11 cellular contexts compared by ENCODE assay signal in the genomic region with DNA sequence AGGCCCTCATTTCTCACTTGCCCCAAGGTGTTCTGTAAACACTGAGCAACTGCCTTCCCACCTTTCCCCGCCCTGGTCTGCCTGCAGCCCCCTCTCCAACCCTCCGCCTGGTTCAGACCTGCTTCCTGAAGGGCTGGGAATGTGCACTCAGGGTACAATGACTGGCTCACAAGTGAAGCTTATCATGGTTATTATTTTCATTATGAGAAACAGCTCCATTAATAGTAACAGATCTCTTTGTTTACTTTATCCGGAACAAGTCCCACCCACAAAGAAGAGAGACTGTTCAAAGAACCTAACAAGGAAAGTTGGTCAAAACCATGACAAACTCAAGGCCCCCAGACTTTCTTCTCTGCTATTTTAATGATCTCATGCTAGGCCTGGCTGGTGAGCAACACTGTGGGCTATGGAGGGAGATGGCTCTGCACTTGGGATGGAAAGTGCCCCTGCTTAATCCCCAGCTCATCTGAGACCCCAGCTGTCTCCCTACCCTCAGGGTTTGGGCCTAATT. TPM values are rescaled to one million over a fixed set of nuclear protein-coding genes. Genes with fewer than 3 reads are reported as not detected.
DNase-seq lines count a peak whose midpoint lies in the region; FAIRE-seq and TF ChIP-seq lines count a peak whose summit lies in the region.
"Had no signal": no experiment of that assay in that cellular context is flagged by ENCODE, and none has a peak within 500 bp of the region (broad histone marks: within the 10 kb centered on the region; RNA-seq: fewer than 3 reads in every experiment).

No MANE protein-coding gene starts in this region.

- no peak overlapping the region for H3K4me3 ChIP-seq in small intestine (ENCODE audit: low read depth in 1 of 2, low read length in 2 of 2)
- no peak overlapping the region for H3K4me3 ChIP-seq in endodermal cell (ENCODE audit: low read length)
- H3K4me3 ChIP-seq in WERI-Rb-1 (ENCODE audit: low read depth, low read length) = no peak overlapping the region

- DNase-seq in GM13976 (ENCODE audit: low spot score) (peak; percentile 56), foreskin melanocyte (peak; percentile 31), small intestine (no peak), A172 (ENCODE audit: low spot score) (no peak), endodermal cell (no peak), NCI-H526 (lab: John Stamatoyannopoulos, UW) (no peak), WERI-Rb-1 (no peak)
- no peak for DNase-seq in T-helper 2 cell treated with Interferon-gamma antibody and Interleukin-4, amounts not matched to agents 5 μg/mL and 100 μg/mL, for 36 hours (ENCODE audit: low spot score)
- DNase-seq: amniotic stem cell, GDM1, NCI-H187 treated with DMSO at 0.1 percent for 48 hours had no signal

- H3K9me3 ChIP-seq in small intestine (ENCODE audit: control insufficient read depth, low read depth) = no peaks in the 10 kb centered on the region
- no peaks in the 10 kb centered on the region for H3K9me3 ChIP-seq in endodermal cell (ENCODE audit: control insufficient read depth, low read length)
- H3K9me3 ChIP-seq in WERI-Rb-1 (ENCODE audit: severe bottlenecking) = no peaks in the 10 kb centered on the region

- H3K36me3 ChIP-seq in small intestine (ENCODE audit: control insufficient read depth in 2 of 2, insufficient read depth in 2 of 2, low read length in 2 of 2) (no peaks in the 10 kb centered on the region), endodermal cell (ENCODE audit: control insufficient read depth, insufficient read depth, low read length) (no peaks in the 10 kb centered on the region), WERI-Rb-1 (no peaks in the 10 kb centered on the region)

- WGBS in small intestine, 3 donors = 44 to 47% (median 44%) methylated on average over 3 of the region's 3 CpGs
- WGBS in endodermal cell (ENCODE audit: insufficient coverage in 1 of 2, insufficient read length in 1 of 2), 2 experiments = 92 to 100% methylated on average over 2 to 3 of the region's 3 CpGs

- H3K27ac ChIP-seq in small intestine (ENCODE audit: low read depth in 1 of 2, low read length in 1 of 2) = peak overlapping the region; percentile 70 to 86
- H3K27ac ChIP-seq in endodermal cell (ENCODE audit: low read depth, low read length) = no peak overlapping the region
- H3K27ac ChIP-seq in WERI-Rb-1 = no peak overlapping the region

- H3K27me3 Mint-ChIP-seq in T-helper 2 cell treated with Interferon-gamma antibody and Interleukin-4, amounts not matched to agents 5 μg/mL and 100 μg/mL, for 36 hours (ENCODE audit: low read depth) = no peaks in the 10 kb centered on the region
- H3K27me3 Mint-ChIP-seq in endodermal cell (ENCODE audit: insufficient read depth) = no peaks in the 10 kb centered on the region

- H3K4me3 Mint-ChIP-seq in T-helper 2 cell treated with Interferon-gamma antibody and Interleukin-4, amounts not matched to agents 5 μg/mL and 100 μg/mL, for 36 hours = peak overlapping the region; percentile 55
- no peak overlapping the region for H3K4me3 Mint-ChIP-seq in endodermal cell

- H3K36me3 Mint-ChIP-seq in T-helper 2 cell treated with Interferon-gamma antibody and Interleukin-4, amounts not matched to agents 5 μg/mL and 100 μg/mL, for 36 hours (ENCODE audit: low read depth) = peaks cover 64% of the 10 kb centered on the region
- H3K36me3 Mint-ChIP-seq in endodermal cell (ENCODE audit: low read depth) = no peaks in the 10 kb centered on the region

- in situ Hi-C loops in GM13976 (cut with MboI; ENCODE audit: low sequenced_read_pairs, unreplicated experiment) = no loop called here

- H3K27ac Mint-ChIP-seq in T-helper 2 cell treated with Interferon-gamma antibody and Interleukin-4, amounts not matched to agents 5 μg/mL and 100 μg/mL, for 36 hours = peak overlapping the region; percentile 67
- H3K27ac Mint-ChIP-seq in endodermal cell = no peak overlapping the region

- peaks cover 93% of the 10 kb centered on the region for H3K4me1 Mint-ChIP-seq in T-helper 2 cell treated with Interferon-gamma antibody and Interleukin-4, amounts not matched to agents 5 μg/mL and 100 μg/mL, for 36 hours (ENCODE audit: low read depth)
- peaks cover 33% of the 10 kb centered on the region for H3K4me1 Mint-ChIP-seq in endodermal cell

- no peaks in the 10 kb centered on the region for H3K9me3 Mint-ChIP-seq in T-helper 2 cell treated with Interferon-gamma antibody and Interleukin-4, amounts not matched to agents 5 μg/mL and 100 μg/mL, for 36 hours
- H3K9me3 Mint-ChIP-seq in endodermal cell = no peaks in the 10 kb centered on the region

- H3K9ac ChIP-seq in endodermal cell (ENCODE audit: extremely low read depth, low read length, poor library complexity, severe bottlenecking) = no peak overlapping the region

- H3K4me1 ChIP-seq in small intestine (ENCODE audit: control insufficient read depth in 2 of 2, insufficient read depth in 1 of 2, low read depth in 1 of 2, low read length in 1 of 2) = peaks cover 0 to 9% of the 10 kb centered on the region in 2 donors
- H3K4me1 ChIP-seq in endodermal cell (ENCODE audit: control insufficient read depth, insufficient read depth, low read length) = peaks cover 9% of the 10 kb centered on the region

- FAIRE-seq in small intestine (lab: Jason Lieb, UNC) = no peak

- H3K27me3 ChIP-seq in small intestine (ENCODE audit: control insufficient read depth in 2 of 2, insufficient read depth in 2 of 2, low read length in 2 of 2) (no peaks in the 10 kb centered on the region), endodermal cell (ENCODE audit: control insufficient read depth, insufficient read depth, low read length, poor library complexity, severe bottlenecking) (no peaks in the 10 kb centered on the region), WERI-Rb-1 (ENCODE audit: insufficient read depth, low read depth, severe bottlenecking) (peaks cover 45% of the 10 kb centered on the region)

- TF ChIP-seq CTCF in GM13976 (IDR thresholded peaks at IDR 0.05; ENCODE audit: borderline replicate concordance, control extremely low read depth, extremely low read depth, insufficient read depth, missing control alignments) (no peak), endodermal cell (conservative IDR thresholded peaks at IDR 0.05) (no peak), WERI-Rb-1 (IDR thresholded peaks at IDR 0.05; ENCODE audit: low read depth, low read length) (no peak)

RNA-seq across cellular contexts. Expression of a gene that starts 36.7 kb away (rescaled TPM):
- 1 to 10 TPM; 1.8 to 7.6 (median 3.6) TPM for polyA plus RNA-seq in small intestine
- total RNA-seq in A172 (2014; rRNA removed; shearing (Covaris generic)) = not detected in 2 replicates
- 1 to 10 TPM in 1 of 2 donors, under 1 TPM in 1; 0.82 to 2.6 TPM for total RNA-seq in endodermal cell
- polyA plus RNA-seq in endodermal cell (2013, experiment 1 of 2) = 1.6 TPM
- 1.6 TPM for polyA plus RNA-seq in endodermal cell (2013, experiment 2 of 2)

Comparison
In these comparisons a context has a peak if more than half of its experiments do, and no peak if none do; other contexts are left out.
1. DNase-seq: peak in GM13976 (single experiment) and foreskin melanocyte (single experiment); none in T-helper 2 cell treated with Interferon-gamma antibody and Interleukin-4, amounts not matched to agents 5 μg/mL and 100 μg/mL, for 36 hours (single experiment), small intestine (single experiment), A172 (single experiment), endodermal cell (single experiment), NCI-H526 (0 of 2) and WERI-Rb-1 (single experiment).
2. H3K27ac ChIP-seq: peak in small intestine (2 of 2); none in endodermal cell (single experiment) and WERI-Rb-1 (single experiment).